10 cellular contexts compared by ENCODE assay signal in the genomic region with DNA sequence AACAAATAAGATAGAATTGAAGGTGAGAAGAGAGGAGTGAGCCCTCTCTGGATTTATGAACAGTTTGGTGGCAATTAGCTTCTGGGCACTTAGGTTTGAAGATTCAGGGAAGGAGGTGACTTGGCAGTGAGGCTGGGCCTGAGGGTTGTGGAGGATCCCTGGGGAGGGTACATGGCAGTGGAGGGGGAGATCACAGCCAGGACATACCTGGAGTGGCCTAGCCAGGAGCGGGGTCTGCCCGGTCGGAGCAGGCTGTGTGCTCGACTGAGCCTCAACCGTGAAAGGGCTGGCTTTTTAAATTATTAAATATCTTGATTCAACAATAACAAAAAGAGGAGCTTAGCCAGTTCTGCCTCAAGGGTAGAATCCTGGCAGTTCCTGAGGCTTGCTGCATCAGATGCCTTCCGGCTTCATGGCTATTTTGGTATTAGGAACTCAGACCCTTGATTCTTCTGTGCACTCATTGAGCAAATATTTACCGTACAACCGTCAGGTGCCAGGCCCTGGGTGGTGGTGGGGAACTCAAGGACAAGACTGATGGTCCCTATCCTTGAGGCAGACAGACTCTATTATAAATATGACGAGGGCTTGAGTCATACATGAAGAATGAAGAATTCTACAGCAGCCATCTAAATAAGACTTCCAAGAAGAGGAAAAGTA.
DNase-seq lines count a peak whose midpoint lies in the region; ATAC-seq, FAIRE-seq and TF ChIP-seq lines count a peak whose summit lies in the region.
"Had no signal": no experiment of that assay in that cellular context is flagged by ENCODE, and none has a peak within 500 bp of the region (broad histone marks: within the 10 kb centered on the region; RNA-seq: fewer than 3 reads in every experiment).

No MANE protein-coding gene starts in this region.

- H4K20me1 ChIP-seq in MM.1S (ENCODE audit: insufficient read depth, low read length), result no peaks in the 10 kb centered on the region

- TF ChIP-seq CTCF in bronchial epithelial cell (IDR thresholded peaks at IDR 0.05; ENCODE audit: insufficient read depth, low read length, severe bottlenecking) (no peak), mucosa of descending colon (IDR thresholded peaks at IDR 0.05) (no peak), MM.1S (IDR thresholded peaks at IDR 0.05; ENCODE audit: low read length) (no peak)

- no peaks in the 10 kb centered on the region for H3K79me2 ChIP-seq in MM.1S (ENCODE audit: low read length)

- H3K4me2 ChIP-seq in MM.1S (ENCODE audit: low read depth, low read length), result no peak overlapping the region

- no peak for FAIRE-seq in bronchial epithelial cell (lab: Jason Lieb, UNC)
- FAIRE-seq: colon had no signal

- H3K4me3 ChIP-seq in bronchial epithelial cell (ENCODE audit: low read depth, low read length) (no peak overlapping the region), mucosa of descending colon (no peak overlapping the region), MM.1S (ENCODE audit: low read length) (no peak overlapping the region)

- no peak overlapping the region for H2AFZ ChIP-seq in MM.1S (ENCODE audit: low read length)

- no peaks in the 10 kb centered on the region for H3K9me2 ChIP-seq in MM.1S (replicated peaks; ENCODE audit: insufficient read depth, low read length)

- no peaks in the 10 kb centered on the region for H3K4me1 ChIP-seq in mucosa of descending colon (ENCODE audit: low read depth)
- H3K4me1 ChIP-seq in MM.1S (ENCODE audit: low read length), result no peaks in the 10 kb centered on the region

- DNase-seq in AG08396 (ENCODE audit: low spot score) (peak; percentile 64), NCI-H146 (lab: John Stamatoyannopoulos, UW) (peak; percentile 63), bronchial epithelial cell (ENCODE audit: low read depth) (peak; percentile 87), mucosa of descending colon (no peak), SW480 (ENCODE audit: low spot score) (no peak), GM19238 (ENCODE audit: insufficient read length, low spot score) (no peak), MM.1S (no peak)

- no peaks in the 10 kb centered on the region for H3K27me3 ChIP-seq in bronchial epithelial cell (ENCODE audit: control insufficient read depth, insufficient read depth, low read length)
- no peaks in the 10 kb centered on the region for H3K27me3 ChIP-seq in MM.1S (replicated peaks; ENCODE audit: insufficient read depth, low read length)

- H3K36me3 ChIP-seq in bronchial epithelial cell (ENCODE audit: control insufficient read depth, insufficient read depth, low read length) (no peaks in the 10 kb centered on the region), mucosa of descending colon (ENCODE audit: low read depth) (no peaks in the 10 kb centered on the region), MM.1S (replicated peaks; ENCODE audit: insufficient read depth, low read length) (no peaks in the 10 kb centered on the region)
- H3K36me3 ChIP-seq: neutrophil had no signal

- no peak overlapping the region for H3K9ac ChIP-seq in MM.1S (ENCODE audit: low read length)

- H3F3A ChIP-seq in MM.1S (ENCODE audit: insufficient read depth, low read length), result no peaks in the 10 kb centered on the region

- no peak overlapping the region for H3K27ac ChIP-seq in MM.1S (ENCODE audit: low read length)
- H3K27ac ChIP-seq: neutrophil had no signal

- H3K9me3 ChIP-seq in mucosa of descending colon (no peaks in the 10 kb centered on the region), MM.1S (replicated peaks; ENCODE audit: insufficient read depth, low read length) (no peaks in the 10 kb centered on the region)
- H3K9me3 ChIP-seq: neutrophil had no signal

- peak; percentile 64 for ATAC-seq in mucosa of descending colon
- no peak for ATAC-seq in HG03159 (IDR thresholded peaks at IDR 0.05; ENCODE audit: unreplicated experiment)

- intact Hi-C loops in mucosa of descending colon (cut with DNase I, micrococcal nuclease), result no loop called here

Comparison
In these comparisons a context has a peak if more than half of its experiments do, and no peak if none do; other contexts are left out.
1. DNase-seq: peak in AG08396 (single experiment), NCI-H146 (single experiment) and bronchial epithelial cell (single experiment); none in mucosa of descending colon (0 of 3), SW480 (single experiment), GM19238 (single experiment) and MM.1S (single experiment).